29 cellular contexts compared by ENCODE assay signal in genomic region chr15:51585953-51586352, GRCh38. TPM values are rescaled to one million over a fixed set of nuclear protein-coding genes. Genes with fewer than 3 reads are reported as not detected.
DNase-seq lines count a peak whose midpoint lies in the region; ATAC-seq, FAIRE-seq and TF ChIP-seq lines count a peak whose summit lies in the region.
"Had no signal": no experiment of that assay in that cellular context is flagged by ENCODE, and none has a peak within 500 bp of the region (broad histone marks: within the 10 kb centered on the region; RNA-seq: fewer than 3 reads in every experiment).

No MANE protein-coding gene starts in this region.

- no peaks in the 10 kb centered on the region for H4K20me1 ChIP-seq in GM12878 (ENCODE audit: control insufficient read depth, insufficient read depth)

- H3K9me3 ChIP-seq in heart left ventricle (peaks cover 0 to 34% (median 3%) of the 10 kb centered on the region in 12 donors), left ventricle myocardium inferior (replicated peaks) (peaks cover 38% of the 10 kb centered on the region), GM12878 (replicated peaks; ENCODE audit: control insufficient read depth, insufficient read depth, low read length) (no peaks in the 10 kb centered on the region; the same call in 1 of the 3 replicates)
- peaks cover 0 to 2% (median 0%) of the 10 kb centered on the region in 3 experiments for H3K9me3 ChIP-seq in naive thymus-derived CD4-positive, alpha-beta T cell (ENCODE audit: control insufficient read depth in 2 of 3, low read length in 3 of 3)
- H3K9me3 ChIP-seq: ovary had no signal

- H3K4me3 Mint-ChIP-seq in naive thymus-derived CD4-positive, alpha-beta T cell: no peak overlapping the region
- H3K4me3 Mint-ChIP-seq: activated naive CD8-positive, alpha-beta T cell; natural killer cell; WTC11 had no signal

- BruUV-seq in GM12878 (replicated peaks; lab: Mats Ljungman, UMichigan): no TSS peak

- in situ Hi-C loops in GM12878 (cut with MboI): no loop called here

- no peaks in the 10 kb centered on the region for H3K79me2 ChIP-seq in GM12878 (ENCODE audit: control insufficient read depth, insufficient read depth, low read length)

- SMC1A ChIA-PET in GM12878 (lab: Charles Lee; ENCODE audit: uncharacterized antibody, unreplicated experiment): interaction anchor here (1.0 to 1.4 kb wide), 4 partner anchors 34 to 158 kb away, joined by 3 read pairs; no protein-coding TSS in a partner anchor

- WGBS in heart left ventricle, 4 donors: 80 to 88% (median 86%) methylated on average over 5 of the region's 5 CpGs
- WGBS in GM12878 (ENCODE audit: insufficient coverage, insufficient replicate concordance, low lambda C conversion rate, missing lambda C conversion rate): 0% methylated on average over 5 of the region's 5 CpGs

- H2AFZ ChIP-seq in GM12878 (ENCODE audit: control insufficient read depth, low read depth, low read length): no peak overlapping the region

- DNase-seq in heart left ventricle (no peak), left ventricle myocardium inferior (no peak), GM12878 (ENCODE audit: low read depth, low spot score) (peak; percentile 8), dedifferentiated amniotic fluid mesenchymal stem cell (ENCODE audit: extremely low spot score) (no peak)
- no peak for DNase-seq in naive thymus-derived CD4-positive, alpha-beta T cell
- DNase-seq in activated naive CD4-positive, alpha-beta T cell treated with Interleukin-2 at 50 U/mL for 16 hours: no peak
- DNase-seq in activated CD8-positive, alpha-beta memory T cell treated with anti-CD3 and anti-CD28 coated beads, Interleukin-2, amount 50 U/mL, for 4 hours: no peak
- DNase-seq: activated CD4-positive, alpha-beta T cell treated with anti-CD3 and anti-CD28 coated beads, Interleukin-2, amount 50 U/mL, for 4 hours; activated CD8-positive, alpha-beta memory T cell treated with anti-CD3 and anti-CD28 coated beads, Interleukin-2, amount 50 U/mL, for 48 hours; central memory CD4-positive, alpha-beta T cell; head of caudate nucleus; Karpas-422; natural killer cell; NCI-H1048; NCI-H2029; NCI-H226; OCI-M1; ovary; stimulated activated CD8-positive, alpha-beta memory T cell treated with anti-CD3 and anti-CD28 coated beads, Interleukin-4, amount 100 ng/mL, for 48 hours; stomach; T-helper 9 cell; tibial artery had no signal

- H3K9me3 Mint-ChIP-seq in naive thymus-derived CD4-positive, alpha-beta T cell: peaks cover 4 to 53% (median 26%) of the 10 kb centered on the region in 11 donors

- intact Hi-C loops in heart left ventricle (cut with DNase I) (no loop called here), left ventricle myocardium inferior (cut with micrococcal nuclease) (no loop called here), GM12878 (cut with micrococcal nuclease; ENCODE audit: unreplicated experiment) (no loop called here)
- intact Hi-C loops in naive thymus-derived CD4-positive, alpha-beta T cell (cut with micrococcal nuclease): no loop called here

- H3K36me3 ChIP-seq in heart left ventricle (no peaks in the 10 kb centered on the region), left ventricle myocardium inferior (no peaks in the 10 kb centered on the region), GM12878 (ENCODE audit: control insufficient read depth in 2 of 2, insufficient read depth in 2 of 2, low read length in 1 of 2) (no peaks in the 10 kb centered on the region)
- no peaks in the 10 kb centered on the region for H3K36me3 ChIP-seq in naive thymus-derived CD4-positive, alpha-beta T cell (ENCODE audit: control insufficient read depth in 2 of 3, insufficient read depth in 3 of 3, low read length in 3 of 3)
- H3K36me3 ChIP-seq: ovary, stomach had no signal

- H3K27me3 ChIP-seq in heart left ventricle: no peaks in the 10 kb centered on the region
- H3K27me3 ChIP-seq in left ventricle myocardium inferior (ENCODE audit: low read depth): no peaks in the 10 kb centered on the region
- H3K27me3 ChIP-seq in GM12878 (replicated peaks in 1 of 2; ENCODE audit: control insufficient read depth in 2 of 2, insufficient read depth in 2 of 2, low read length in 1 of 2): no peaks in the 10 kb centered on the region
- H3K27me3 ChIP-seq in naive thymus-derived CD4-positive, alpha-beta T cell (ENCODE audit: control insufficient read depth in 2 of 2, insufficient read depth in 2 of 2, low read length in 2 of 2): no peaks in the 10 kb centered on the region
- H3K27me3 ChIP-seq: ovary, stomach, tibial artery had no signal

- TF ChIP-seq RAD21 in GM12878 (IDR thresholded peaks at IDR 0.05; ENCODE audit: insufficient read depth, low read depth, low read length): no peak

- TF ChIP-seq POLR2A in heart left ventricle (IDR thresholded peaks at IDR 0.05) (no peak), GM12878 (IDR thresholded peaks at IDR 0.05; ENCODE audit: low read depth, low read length) (no peak)

- H3K27ac Mint-ChIP-seq in naive thymus-derived CD4-positive, alpha-beta T cell: no peak overlapping the region
- H3K27ac Mint-ChIP-seq: activated naive CD8-positive, alpha-beta T cell; activated T-helper 2 cell treated with anti-CD3 and anti-CD28 coated beads, Interferon-gamma antibody, Interleukin-2, Interleukin-4, amounts not matched to agents 10 μg/mL and 5 μg/mL and 100 μg/mL, durations not matched to agents 14 hours and 24 hours and 36 hours; natural killer cell; WTC11 had no signal

- H3K4me1 ChIP-seq in heart left ventricle (peaks cover 0 to 45% (median 0%) of the 10 kb centered on the region in 12 donors), left ventricle myocardium inferior (no peaks in the 10 kb centered on the region), GM12878 (ENCODE audit: control insufficient read depth, insufficient read depth, low read length) (no peaks in the 10 kb centered on the region)
- no peaks in the 10 kb centered on the region for H3K4me1 ChIP-seq in naive thymus-derived CD4-positive, alpha-beta T cell (ENCODE audit: control insufficient read depth in 2 of 2, insufficient read depth in 2 of 2, low read length in 2 of 2)
- H3K4me1 ChIP-seq: stomach, tibial artery had no signal

- no peak for TF ChIP-seq EP300 in GM12878 (IDR thresholded peaks at IDR 0.05; ENCODE audit: borderline replicate concordance in 1 of 2, control insufficient read depth in 1 of 2, low read depth in 2 of 2, low read length in 2 of 2)

- H3K4me2 ChIP-seq in GM12878 (ENCODE audit: control insufficient read depth, insufficient read depth): no peak overlapping the region

- FAIRE-seq in GM12878 (lab: Jason Lieb, UNC): no peak
- FAIRE-seq: astrocyte, G401.6, HTR-8/SVneo had no signal

- peak overlapping the region in 1 of 12 donors; percentile 93 for H3K27ac ChIP-seq in heart left ventricle
- no peak overlapping the region for H3K27ac ChIP-seq in left ventricle myocardium inferior (replicated peaks)
- no peak overlapping the region for H3K27ac ChIP-seq in GM12878 (ENCODE audit: control insufficient read depth, insufficient read depth)
- no peak overlapping the region for H3K27ac ChIP-seq in naive thymus-derived CD4-positive, alpha-beta T cell (ENCODE audit: low read depth, low read length)
- H3K27ac ChIP-seq: ovary, tibial artery had no signal

- peaks cover 0 to 30% (median 12%) of the 10 kb centered on the region in 5 donors for H3K36me3 Mint-ChIP-seq in naive thymus-derived CD4-positive, alpha-beta T cell

- CTCF ChIA-PET in GM12878 (lab: Yijun Ruan, JAX): interaction anchor here (1.5 kb wide), 1 partner anchor 49 kb away, joined by 5 read pairs; no protein-coding TSS in a partner anchor
- CTCF ChIA-PET in naive thymus-derived CD4-positive, alpha-beta T cell (lab: Charles Lee): no interaction called here

- RAD21 ChIA-PET in GM12878 (lab: Charles Lee; ENCODE audit: unreplicated experiment): interaction anchor here (0.9 to 2.2 kb wide), 4 partner anchors 34 to 150 kb away, joined by 3 to 7 read pairs (median 4); no protein-coding TSS in a partner anchor

- H3K4me1 Mint-ChIP-seq in naive thymus-derived CD4-positive, alpha-beta T cell: no peaks in the 10 kb centered on the region
- H3K4me1 Mint-ChIP-seq: natural killer cell, WTC11 had no signal

- H3K9ac ChIP-seq in GM12878 (ENCODE audit: control insufficient read depth, insufficient read depth, low read length): no peak overlapping the region

- TF ChIP-seq CTCF in heart left ventricle (IDR thresholded peaks at IDR 0.05): no peak
- no peak for TF ChIP-seq CTCF in left ventricle myocardium inferior (IDR thresholded peaks at IDR 0.05; ENCODE audit: borderline replicate concordance)
- no peak for TF ChIP-seq CTCF in GM12878 (IDR thresholded peaks at IDR 0.05 in 2 of 3, conservative IDR thresholded peaks at IDR 0.05 in 1 of 3; ENCODE audit: control insufficient read depth in 2 of 3, extremely low read depth in 1 of 3, insufficient read depth in 1 of 3, low read depth in 3 of 3, low read length in 3 of 3)

- H3K27me3 Mint-ChIP-seq in naive thymus-derived CD4-positive, alpha-beta T cell: no peaks in the 10 kb centered on the region

- ATAC-seq in heart left ventricle (peak in 3 of 4 donors; percentile 39 to 61 (median 41)), GM12878 (peak; percentile 77), HG02938 (IDR thresholded peaks at IDR 0.05; ENCODE audit: unreplicated experiment) (no peak)
- ATAC-seq in naive thymus-derived CD4-positive, alpha-beta T cell: peak; percentile 70
- ATAC-seq: natural killer cell, WTC11 had no signal

- POLR2A ChIA-PET in GM12878 (lab: Charles Lee): no interaction called here
- POLR2A ChIA-PET in naive thymus-derived CD4-positive, alpha-beta T cell (lab: Charles Lee): no interaction called here

- peak overlapping the region in 1 of 12 donors; percentile 12 for H3K4me3 ChIP-seq in heart left ventricle
- H3K4me3 ChIP-seq in left ventricle myocardium inferior: no peak overlapping the region
- H3K4me3 ChIP-seq in GM12878: no peak overlapping the region
- H3K4me3 ChIP-seq in naive thymus-derived CD4-positive, alpha-beta T cell (ENCODE audit: low read length): no peak overlapping the region
- H3K4me3 ChIP-seq: ovary, stomach, tibial artery had no signal

RNA-seq across cellular contexts. Expression of gene DMXL2, which starts 36.6 kb away (rescaled TPM):
- total RNA-seq in heart left ventricle: 10 to 100 TPM in 2 of 9 donors, 1 to 10 TPM in 7; 4.5 to 33.5 (median 8.1) TPM
- polyA plus RNA-seq in heart left ventricle: 1 to 10 TPM; 5.2 to 5.9 TPM
- total RNA-seq in left ventricle myocardium inferior: 7.4 TPM
- 210 and 228 TPM in 2 replicates for total RNA-seq in GM12878 (2013; cell fraction: nucleolus; rRNA removed)
- 30.7 and 37.8 TPM in 2 replicates for total RNA-seq in GM12878 (2014; rRNA removed)
- total RNA-seq in GM12878 (2014; rRNA removed; fragmentation: Illumina TruSeq; extraction: Trizol): 29.6 and 34.6 TPM in 2 replicates
- 22.6 and 25.3 TPM in 2 replicates for total RNA-seq in GM12878 (2021)
- 7.8 TPM for polyA plus RNA-seq in GM12878 (2011; ENCODE audit: low read depth)
- 26.6 and 34.8 TPM in 2 replicates for polyA plus RNA-seq in GM12878 (2011; rRNA removed)
- polyA plus RNA-seq in GM12878 (2011; cell fraction: cytosol; rRNA removed): 7.5 and 9.6 TPM in 2 replicates
- 55.1 and 58.6 TPM in 2 replicates for polyA plus RNA-seq in GM12878 (2011; cell fraction: nucleus; rRNA removed)
- 10.9 and 14.5 TPM in 2 replicates for polyA plus RNA-seq in GM12878 (2012)
- polyA plus RNA-seq in GM12878 (2014; fragmentation: Illumina TruSeq; extraction: Trizol): 32.1 and 61.0 TPM in 2 replicates
- polyA plus RNA-seq in GM12878 (2014; fragmentation: Nextera tagmentation; extraction: Ambion mirVana): 10 to 100 TPM in 1 of 2 experiments, 1 to 10 TPM in 1; 8.5 to 12.8 TPM
- polyA plus RNA-seq in GM12878 (2014; rRNA removed): 18.6 and 19.2 TPM in 2 replicates
- 10 to 100 TPM in 1 of 2 experiments, 1 to 10 TPM in 1; 9.4 to 11.5 TPM for polyA plus RNA-seq in GM12878 (2016; fragmentation: Nextera tagmentation; extraction: Ambion mirVana)
- polyA minus RNA-seq in GM12878 (2011; rRNA and poly(A)+ RNA removed): 14.3 and 20.5 TPM in 2 replicates
- 4.3 and 5.6 TPM in 2 replicates for polyA minus RNA-seq in GM12878 (2011; cell fraction: cytosol; rRNA and poly(A)+ RNA removed)
- polyA minus RNA-seq in GM12878 (2011; cell fraction: nucleus; rRNA and poly(A)+ RNA removed): 19.6 and 33.7 TPM in 2 replicates
- total RNA-seq in naive thymus-derived CD4-positive, alpha-beta T cell: 10 to 100 TPM in 2 of 5 experiments, 1 to 10 TPM in 3; 6.4 to 58.3 (median 7.2) TPM
- 1 to 10 TPM; 1.1 to 2.2 TPM for polyA plus RNA-seq in naive thymus-derived CD4-positive, alpha-beta T cell
